In genomic region chr5:176732736-176733585, GRCh38 we compare ENCODE assay signal across 1 cellular context.
TF ChIP-seq lines count a peak whose summit lies in the region.

No MANE protein-coding gene starts in this region.

TF ChIP-seq in HepG2, 621 proteins besides CTCF, POLR2A, EP300 and RAD21 (continued from another document):
- TF ChIP-seq NPAS2 (CRISPR knock-in tag; IDR thresholded peaks at IDR 0.05; ENCODE audit: borderline replicate concordance) (no peak), NFIC (IDR thresholded peaks at IDR 0.05; ENCODE audit: low read length) (no peak), HNF1B (CRISPR knock-in tag; IDR thresholded peaks at IDR 0.05) (no peak)
